In the genomic region with DNA sequence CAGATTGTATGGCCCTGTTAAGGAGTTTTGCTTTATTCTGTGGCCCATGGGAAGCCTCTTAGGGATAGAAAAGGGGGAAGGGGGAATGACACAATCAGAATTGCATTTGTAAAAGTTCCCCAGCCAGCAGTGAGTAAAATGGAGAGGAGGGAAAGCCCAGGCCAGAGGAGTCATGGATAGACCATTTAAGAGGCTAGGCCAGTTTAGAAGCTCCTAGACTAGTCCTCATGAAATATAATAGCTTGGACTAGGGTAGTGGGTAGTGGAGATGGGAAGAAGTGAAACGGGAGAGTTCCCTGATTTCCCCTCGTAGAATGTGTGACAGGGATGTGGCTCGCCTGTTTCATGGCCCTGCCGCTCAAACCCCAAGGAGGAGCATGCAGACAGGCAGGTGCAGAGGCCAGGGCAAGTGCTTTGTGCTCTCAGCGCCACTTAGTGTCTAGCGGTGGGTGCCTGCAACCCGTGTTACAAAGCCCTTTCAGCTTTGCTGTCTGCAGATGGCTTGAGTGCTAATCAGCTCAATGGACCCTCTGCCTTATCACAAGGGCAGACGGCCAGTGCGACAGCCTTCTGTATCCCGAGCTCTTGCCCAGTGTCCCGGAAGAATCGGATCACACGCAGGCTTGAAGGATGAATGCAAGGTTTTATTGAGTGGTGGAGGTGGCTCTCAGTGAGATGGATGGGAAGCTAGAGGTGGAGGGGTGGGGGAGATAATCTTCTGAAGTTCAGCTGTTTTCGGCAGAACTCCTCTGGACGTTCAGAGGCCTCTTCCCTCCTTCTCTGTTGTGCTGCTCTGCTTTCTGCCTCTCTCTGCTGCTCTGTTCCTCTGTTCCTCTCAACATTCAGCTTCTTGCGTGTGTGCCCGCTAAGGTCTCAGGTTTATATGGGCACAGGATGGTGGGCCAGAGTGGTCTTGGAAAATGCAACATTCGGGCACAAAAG, we compare ENCODE assay signal across 8 cellular contexts.
DNase-seq lines count a peak whose midpoint lies in the region; ATAC-seq and TF ChIP-seq lines count a peak whose summit lies in the region.

No MANE protein-coding gene starts in this region.

- peak; percentile 50; the same call in 1 of the 2 replicates for TF ChIP-seq CTCF in GM12875 (IDR thresholded peaks at IDR 0.05; ENCODE audit: borderline replicate concordance, insufficient read depth, low read depth, low read length)

- DNase-seq in HT-29 (ENCODE audit: low spot score) (peak; percentile 40), SK-MEL-5 (ENCODE audit: low read depth, low spot score) (peak; percentile 28), iPS DF 19.7 (ENCODE audit: low read depth, low spot score) (peak; percentile 65), superior temporal gyrus (ENCODE audit: extremely low spot score) (peak; percentile 61), HuH-7.5 (ENCODE audit: low spot score) (no peak), NCI-H446 (lab: John Stamatoyannopoulos, UW) (no peak)

- no peak overlapping the region for H3K4me3 ChIP-seq in GM12875 (ENCODE audit: low read depth, low read length)

- in situ Hi-C loops in SK-MEL-5 (cut with HindIII; ENCODE audit: low pct_unique_long_range_greater_than_20kb, low sequenced_read_pairs), result no loop called here

- no peak for ATAC-seq in GM19467 (IDR thresholded peaks at IDR 0.05; ENCODE audit: unreplicated experiment)

Comparison
In these comparisons a context has a peak if more than half of its experiments do, and no peak if none do; other contexts are left out.
1. DNase-seq: peak in HT-29 (single experiment), SK-MEL-5 (single experiment), iPS DF 19.7 (single experiment) and superior temporal gyrus (single experiment); none in HuH-7.5 (single experiment) and NCI-H446 (0 of 2).